1 cellular context compared by ENCODE assay signal in genomic region chr1:153180556-153180955, GRCh38.
TF ChIP-seq lines count a peak whose summit lies in the region.

No MANE protein-coding gene starts in this region.

TF ChIP-seq in K562, 482 proteins besides CTCF, POLR2A, EP300 and RAD21:
- TF ChIP-seq ZBTB49 (CRISPR knock-in tag; IDR thresholded peaks at IDR 0.05; ENCODE audit: borderline replicate concordance): no peak
- no peak for TF ChIP-seq NCOA2 (IDR thresholded peaks at IDR 0.05; ENCODE audit: partially characterized antibody in 2 of 2)
- no peak for TF ChIP-seq YBX1 (IDR thresholded peaks at IDR 0.05)
- no peak for TF ChIP-seq UBTF (IDR thresholded peaks at IDR 0.05; ENCODE audit: borderline replicate concordance in 1 of 2, low read depth in 2 of 2, low read length in 2 of 2)
- TF ChIP-seq IRF9 (tag; IDR thresholded peaks at IDR 0.05): no peak
- no peak for TF ChIP-seq DPF2 (IDR thresholded peaks at IDR 0.05)
- TF ChIP-seq ZNF766 (CRISPR knock-in tag; conservative IDR thresholded peaks at IDR 0.05): no peak
- no peak for TF ChIP-seq KAT2B (IDR thresholded peaks at IDR 0.05; ENCODE audit: low read depth, low read length)
- no peak for TF ChIP-seq SMAD3 (CRISPR knock-in tag; conservative IDR thresholded peaks at IDR 0.05)
- no peak for TF ChIP-seq EWSR1 (IDR thresholded peaks at IDR 0.05; ENCODE audit: borderline replicate concordance, low read depth, partially characterized antibody)
- no peak for TF ChIP-seq ZNF384 (IDR thresholded peaks at IDR 0.05; ENCODE audit: low read depth, low read length)
- no peak for TF ChIP-seq IRF2 (CRISPR knock-in tag; IDR thresholded peaks at IDR 0.05)
- TF ChIP-seq ILF3 (IDR thresholded peaks at IDR 0.05; ENCODE audit: borderline replicate concordance): no peak
- no peak for TF ChIP-seq ZFX (CRISPR knock-in tag; IDR thresholded peaks at IDR 0.05)
- no peak for TF ChIP-seq GTF2A2 (tag; IDR thresholded peaks at IDR 0.05)
- no peak for TF ChIP-seq RFX7 (CRISPR knock-in tag; IDR thresholded peaks at IDR 0.05)
- no peak for TF ChIP-seq PURB (CRISPR knock-in tag; IDR thresholded peaks at IDR 0.05; ENCODE audit: low read depth)
